In genomic region chr12:112891093-112892024, GRCh38 we compare ENCODE assay signal across 21 cellular contexts. TPM values are rescaled to one million over a fixed set of nuclear protein-coding genes. Genes with fewer than 3 reads are reported as not detected.
A peak's percentile ranks its signal among the peaks of the same experiment; 100 is the strongest.
DNase-seq lines count a peak whose midpoint lies in the region; ATAC-seq, FAIRE-seq and TF ChIP-seq lines count a peak whose summit lies in the region.
"Had no signal": no experiment of that assay in that cellular context is flagged by ENCODE, and none has a peak within 500 bp of the region (broad histone marks: within the 10 kb centered on the region; RNA-seq: fewer than 3 reads in every experiment).

No MANE protein-coding gene starts in this region.

- intact Hi-C loops in A673 (cut with micrococcal nuclease; ENCODE audit: unreplicated experiment) (no loop called here), K562 (cut with micrococcal nuclease) (no loop called here), left colon (cut with DNase I, micrococcal nuclease) (loop anchor here in 1 of 2 donors (10.0 kb wide), 1 partner anchor 143 kb away; no protein-coding TSS in a partner anchor), pancreas (cut with DNase I) (no loop called here), CD14-positive monocyte (cut with micrococcal nuclease) (no loop called here)

- TF ChIP-seq RAD21 in K562 (CRISPR knock-in tag; conservative IDR thresholded peaks at IDR 0.05 in 1 of 2, IDR thresholded peaks at IDR 0.05 in 1 of 2), result no peak

- no peak for TF ChIP-seq CTCF in A673 (conservative IDR thresholded peaks at IDR 0.05; ENCODE audit: low read depth, low read length)
- TF ChIP-seq CTCF in K562 (IDR thresholded peaks at IDR 0.05 in 2 of 3, conservative IDR thresholded peaks at IDR 0.05 in 1 of 3; ENCODE audit: insufficient read depth in 2 of 3, low read depth in 1 of 3, low read length in 3 of 3), result no peak
- no peak for TF ChIP-seq CTCF in pancreas (IDR thresholded peaks at IDR 0.05)
- no peak for TF ChIP-seq CTCF in CD14-positive monocyte (IDR thresholded peaks at IDR 0.05)

- H3K27ac Mint-ChIP-seq in CD14-positive monocyte, result no peak overlapping the region
- H3K27ac Mint-ChIP-seq: activated CD4-positive, alpha-beta T cell treated with anti-CD3 and anti-CD28 coated beads for 36 hours; activated CD8-positive, alpha-beta memory T cell treated with anti-CD3 and anti-CD28 coated beads, Interleukin-2, amount 10 ng/mL, durations not matched to agents 7 days and 5 days; activated naive CD8-positive, alpha-beta T cell; activated T-helper 1 cell treated with anti-CD3 and anti-CD28 coated beads, Interleukin-12 subunit alpha, Interleukin-12 subunit beta, Interleukin-2, Interleukin-4 antibody, amounts not matched to agents 30 ng/mL and 10 ng/mL and 1 ng/mL, durations not matched to agents 14 hours and 24 hours and 36 hours; CD4-positive, CD25-positive, alpha-beta regulatory T cell; stimulated activated effector memory CD8-positive, alpha-beta T cell treated with anti-CD3 and anti-CD28 coated beads, Interleukin-12 subunit alpha, Interleukin-12 subunit beta, amount 100 ng/mL, for 72 hours had no signal

- peaks cover 63% of the 10 kb centered on the region for H3K4me1 Mint-ChIP-seq in CD14-positive monocyte
- H3K4me1 Mint-ChIP-seq: activated CD4-positive, alpha-beta T cell treated with anti-CD3 and anti-CD28 coated beads for 36 hours; CD4-positive, CD25-positive, alpha-beta regulatory T cell had no signal

- H3K36me3 Mint-ChIP-seq in CD14-positive monocyte, result peaks cover 6 to 14% of the 10 kb centered on the region in 2 donors
- H3K36me3 Mint-ChIP-seq: activated CD8-positive, alpha-beta memory T cell treated with anti-CD3 and anti-CD28 coated beads, Interleukin-2, amount 10 ng/mL, durations not matched to agents 7 days and 5 days; activated naive CD8-positive, alpha-beta T cell; CD4-positive, CD25-positive, alpha-beta regulatory T cell; stimulated activated effector memory CD8-positive, alpha-beta T cell treated with anti-CD3 and anti-CD28 coated beads, Interleukin-12 subunit alpha, Interleukin-12 subunit beta, amount 100 ng/mL, for 72 hours had no signal

- H3K4me3 ChIP-seq in A673 (ENCODE audit: low read depth, low read length, poor library complexity, severe bottlenecking) (no peak overlapping the region), K562 (no peak overlapping the region), pancreas (no peak overlapping the region), H7 (ENCODE audit: insufficient read depth, low read depth, low read length) (no peak overlapping the region)
- H3K4me3 ChIP-seq: GM12878, lung had no signal

- H3K27me3 Mint-ChIP-seq in CD14-positive monocyte (ENCODE audit: low read depth in 3 of 3), result peaks cover 3 to 6% (median 3%) of the 10 kb centered on the region in 3 donors
- H3K27me3 Mint-ChIP-seq: activated CD4-positive, alpha-beta T cell treated with anti-CD3 and anti-CD28 coated beads for 36 hours had no signal

- H3K4me2 ChIP-seq in K562 (ENCODE audit: insufficient read depth, low read length), result no peak overlapping the region

- H3K27me3 ChIP-seq in A673 (replicated peaks; ENCODE audit: insufficient read depth, low read depth, low read length, poor library complexity), result no peaks in the 10 kb centered on the region
- H3K27me3 ChIP-seq in K562 (ENCODE audit: control insufficient read depth in 2 of 2, insufficient read depth in 2 of 2, low read length in 2 of 2), result peaks cover 0 to 2% of the 10 kb centered on the region in 2 experiments; a peak in 1 of 5 replicates
- H3K27me3 ChIP-seq in pancreas, result no peaks in the 10 kb centered on the region
- H3K27me3 ChIP-seq in H7 (ENCODE audit: control insufficient read depth, insufficient read depth, low read length), result no peaks in the 10 kb centered on the region

- H3K9me3 Mint-ChIP-seq in CD14-positive monocyte, result peaks cover 0 to 8% (median under 1%) of the 10 kb centered on the region in 7 donors
- H3K9me3 Mint-ChIP-seq: activated T-helper 1 cell treated with anti-CD3 and anti-CD28 coated beads, Interleukin-12 subunit alpha, Interleukin-12 subunit beta, Interleukin-2, Interleukin-4 antibody, amounts not matched to agents 30 ng/mL and 10 ng/mL and 1 ng/mL, durations not matched to agents 14 hours and 24 hours and 36 hours; stimulated activated effector memory CD8-positive, alpha-beta T cell treated with anti-CD3 and anti-CD28 coated beads, Interleukin-12 subunit alpha, Interleukin-12 subunit beta, amount 100 ng/mL, for 72 hours had no signal

- H3K9ac ChIP-seq in K562 (ENCODE audit: insufficient read depth in 1 of 2, low read depth in 2 of 2, low read length in 2 of 2), result no peak overlapping the region

- BruUV-seq in A673 (replicated peaks; lab: Mats Ljungman, UMichigan), result no TSS peak
- no TSS peak for BruUV-seq in K562 (replicated peaks; lab: Mats Ljungman, UMichigan)

- no peak overlapping the region for H3K4me3 Mint-ChIP-seq in CD14-positive monocyte
- H3K4me3 Mint-ChIP-seq: activated CD4-positive, alpha-beta T cell treated with anti-CD3 and anti-CD28 coated beads for 36 hours; activated CD8-positive, alpha-beta memory T cell treated with anti-CD3 and anti-CD28 coated beads, Interleukin-2, amount 10 ng/mL, durations not matched to agents 7 days and 5 days; activated naive CD8-positive, alpha-beta T cell; activated T-helper 1 cell treated with anti-CD3 and anti-CD28 coated beads, Interleukin-12 subunit alpha, Interleukin-12 subunit beta, Interleukin-2, Interleukin-4 antibody, amounts not matched to agents 30 ng/mL and 10 ng/mL and 1 ng/mL, durations not matched to agents 14 hours and 24 hours and 36 hours; CD4-positive, CD25-positive, alpha-beta regulatory T cell; stimulated activated effector memory CD8-positive, alpha-beta T cell treated with anti-CD3 and anti-CD28 coated beads, Interleukin-12 subunit alpha, Interleukin-12 subunit beta, amount 100 ng/mL, for 72 hours had no signal

- no peaks in the 10 kb centered on the region for H3K9me1 ChIP-seq in K562 (ENCODE audit: control insufficient read depth, insufficient read depth, low read length)

- H3K79me2 ChIP-seq in K562 (ENCODE audit: control insufficient read depth, insufficient read depth, low read length), result no peaks in the 10 kb centered on the region

- no peaks in the 10 kb centered on the region for H3K9me3 ChIP-seq in A673 (ENCODE audit: low read depth, low read length, poor library complexity, severe bottlenecking)
- H3K9me3 ChIP-seq in K562 (replicated peaks; ENCODE audit: control insufficient read depth, insufficient read depth, low read depth, low read length), result no peaks in the 10 kb centered on the region
- no peaks in the 10 kb centered on the region for H3K9me3 ChIP-seq in pancreas

- no peak for TF ChIP-seq POLR2A in K562 (conservative IDR thresholded peaks at IDR 0.05)

- H3K4me1 ChIP-seq in A673 (ENCODE audit: insufficient read depth, low read length, poor library complexity, severe bottlenecking) (peaks cover 9% of the 10 kb centered on the region), K562 (replicated peaks in 1 of 2; ENCODE audit: control insufficient read depth in 2 of 2, insufficient read depth in 2 of 2, low read length in 2 of 2) (no peaks in the 10 kb centered on the region), pancreas (no peaks in the 10 kb centered on the region)

- no peak for TF ChIP-seq EP300 in K562 (IDR thresholded peaks at IDR 0.05; ENCODE audit: low read length)

- DNase-seq in A673 (ENCODE audit: low spot score) (peak; percentile 28), NCI-H1092 (lab: John Stamatoyannopoulos, UW) (peak; percentile 38), K562 (ENCODE audit: extremely low read depth in 1 of 4, low spot score in 3 of 4) (no peak), left colon (no peak), pancreas (no peak), H7 (no peak), AML-193 (lab: John Stamatoyannopoulos, UW) (no peak), CD14-positive monocyte (ENCODE audit: low spot score) (no peak)
- DNase-seq: activated CD4-positive, alpha-beta T cell treated with anti-CD3 and anti-CD28 coated beads for 36 hours; activated CD8-positive, alpha-beta memory T cell treated with anti-CD3 and anti-CD28 coated beads, Interleukin-2, amount 10 ng/mL, durations not matched to agents 7 days and 5 days; CD4-positive, CD25-positive, alpha-beta regulatory T cell; NCI-H1436; NCI-H226; NK-92 treated with Interleukin-12 subunit alpha and Interleukin-12 subunit beta, amount 100 ng/mL, for 24 hours had no signal

- POLR2A ChIA-PET in A673 (lab: Charles Lee; ENCODE audit: low non-redundant PET), result no interaction called here
- POLR2A ChIA-PET in K562 (lab: Yijun Ruan, JAX), result no interaction called here

- H3K27ac ChIP-seq in A673 (ENCODE audit: low read depth, low read length, poor library complexity, severe bottlenecking), result peak overlapping the region; percentile 22
- no peak overlapping the region for H3K27ac ChIP-seq in K562 (ENCODE audit: extremely low read depth, low read depth, low read length)
- H3K27ac ChIP-seq in pancreas, result no peak overlapping the region

- H4K20me1 ChIP-seq in K562 (replicated peaks; ENCODE audit: control insufficient read depth, insufficient read depth, low read length), result no peaks in the 10 kb centered on the region; the same call in 1 of the 2 replicates

- in situ Hi-C loops in K562 (cut with MboI), result no loop called here

- ATAC-seq in K562 (no peak), left colon (peak; percentile 46), pancreas (no peak)
- ATAC-seq: activated CD4-positive, alpha-beta T cell treated with anti-CD3 and anti-CD28 coated beads for 36 hours; activated CD8-positive, alpha-beta memory T cell treated with anti-CD3 and anti-CD28 coated beads, Interleukin-2, amount 10 ng/mL, durations not matched to agents 7 days and 5 days; GM12878; stimulated activated effector memory CD8-positive, alpha-beta T cell treated with anti-CD3 and anti-CD28 coated beads, Interleukin-12 subunit alpha, Interleukin-12 subunit beta, amount 100 ng/mL, for 72 hours had no signal

- no peak overlapping the region for H2AFZ ChIP-seq in K562 (ENCODE audit: low read depth, low read length)

- FAIRE-seq in K562 (lab: Jason Lieb, UNC), result no peak
- FAIRE-seq in pancreas (lab: Jason Lieb, UNC), result no peak
- FAIRE-seq: colon, GM12878, GM19239 had no signal

- under 1% methylated on average over 6 of the region's 6 CpGs for WGBS in K562 (ENCODE audit: insufficient coverage, low coverage, missing lambda C conversion rate)
- 71 to 75% methylated on average over 6 of the region's 6 CpGs for WGBS in pancreas, 2 donors

- CTCF ChIA-PET in A673 (lab: Charles Lee) (interaction anchor here (0.7 kb wide), 1 partner anchor 316 kb away, joined by 3 read pairs; no protein-coding TSS in a partner anchor), K562 (lab: Yijun Ruan, JAX; ENCODE audit: low intra/inter-chr PET ratio) (no interaction called here)

- H3K36me3 ChIP-seq in A673 (ENCODE audit: insufficient read depth, low read length, poor library complexity, severe bottlenecking) (no peaks in the 10 kb centered on the region), K562 (ENCODE audit: control insufficient read depth, insufficient read depth, low read length) (no peaks in the 10 kb centered on the region), pancreas (no peaks in the 10 kb centered on the region), H7 (replicated peaks; ENCODE audit: control insufficient read depth, insufficient read depth, low read length) (no peaks in the 10 kb centered on the region)

RNA-seq across cellular contexts. Expression of gene OAS1, which starts 15.4 kb away (rescaled TPM):
- total RNA-seq in A673 (2021) (12.4 and 15.6 TPM in 2 replicates), K562 (2014; rRNA removed) (not detected in 2 replicates), K562 (2014; rRNA removed; fragmentation: Illumina TruSeq; extraction: Trizol) (not detected in 2 replicates), K562 (2015; rRNA removed; fragmentation: Illumina TruSeq; extraction: Trizol) (0.25 TPM in 1 of 2 replicates, not detected in the other), K562 (2021) (0.29 TPM in 1 of 2 replicates, not detected in the other), left colon (100 to 1,000 TPM in 1 of 2 donors, 10 to 100 TPM in 1; 97.4 to 104 TPM), pancreas (10 to 100 TPM in 1 of 6 donors, 1 to 10 TPM in 4, under 1 TPM in 1; 0.91 to 10.9 (median 3.0) TPM)
- total RNA-seq in K562 (2011; cell fraction: chromatin; rRNA removed; ENCODE audit: low replicate concordance), result not detected in 2 replicates
- total RNA-seq in K562 (2011; cell fraction: nucleolus; rRNA removed), result not detected in 2 replicates
- total RNA-seq in K562 (2011; cell fraction: nucleoplasm; rRNA removed), result not detected in 2 replicates
- polyA plus RNA-seq in K562 (2011; rRNA removed) (not detected in 2 replicates), K562 (2014; fragmentation: Illumina TruSeq; extraction: Trizol) (not detected in 2 replicates), K562 (2014; fragmentation: Nextera tagmentation; extraction: Ambion mirVana) (under 1 TPM in 1 of 2 experiments, not detected in 1; 0.06 TPM), K562 (2014; rRNA removed) (not detected in 2 replicates), pancreas (1 to 10 TPM; 3.0 to 4.0 TPM), CD14-positive monocyte (100 to 1,000 TPM; 237 TPM)
- not detected in 2 replicates for polyA plus RNA-seq in K562 (2011; cell fraction: cytosol; rRNA removed)
- polyA plus RNA-seq in K562 (2011; cell fraction: nucleus; rRNA removed), result not detected in 2 replicates
- polyA plus RNA-seq in K562 (2012), result 0.22 TPM in 1 of 2 replicates, not detected in the other
- not detected in 2 replicates for polyA minus RNA-seq in K562 (2011; rRNA and poly(A)+ RNA removed)
- polyA minus RNA-seq in K562 (2011; cell fraction: cytosol; rRNA and poly(A)+ RNA removed), result not detected in 2 replicates
- not detected in 2 replicates for polyA minus RNA-seq in K562 (2011; cell fraction: nucleus; rRNA and poly(A)+ RNA removed)
- 0.62 and 0.96 TPM in 2 replicates for total RNA-seq in H7 (2014; rRNA removed; shearing (Covaris generic))

RNA-seq across cellular contexts. Expression of gene OAS3, which starts 46.9 kb away (rescaled TPM):
- 36.9 and 42.6 TPM in 2 replicates for total RNA-seq in A673 (2021)
- 1.1 and 3.1 TPM in 2 replicates for total RNA-seq in K562 (2011; cell fraction: chromatin; rRNA removed; ENCODE audit: low replicate concordance)
- total RNA-seq in K562 (2011; cell fraction: nucleolus; rRNA removed), result 1.7 and 1.8 TPM in 2 replicates
- 1.5 and 2.1 TPM in 2 replicates for total RNA-seq in K562 (2011; cell fraction: nucleoplasm; rRNA removed)
- 1.3 and 1.9 TPM in 2 replicates for total RNA-seq in K562 (2014; rRNA removed)
- 0.69 and 0.77 TPM in 2 replicates for total RNA-seq in K562 (2014; rRNA removed; fragmentation: Illumina TruSeq; extraction: Trizol)
- total RNA-seq in K562 (2015; rRNA removed; fragmentation: Illumina TruSeq; extraction: Trizol), result 0.83 and 1.0 TPM in 2 replicates
- 1.9 and 4.3 TPM in 2 replicates for total RNA-seq in K562 (2021)
- polyA plus RNA-seq in K562 (2011; rRNA removed), result 0.67 and 0.91 TPM in 2 replicates
- polyA plus RNA-seq in K562 (2011; cell fraction: cytosol; rRNA removed), result 1.1 and 1.3 TPM in 2 replicates
- polyA plus RNA-seq in K562 (2011; cell fraction: nucleus; rRNA removed), result 0.87 and 1.5 TPM in 2 replicates
- 2.0 and 7.6 TPM in 2 replicates for polyA plus RNA-seq in K562 (2012)
- polyA plus RNA-seq in K562 (2014; fragmentation: Illumina TruSeq; extraction: Trizol), result 1.7 and 2.0 TPM in 2 replicates
- under 1 TPM; 0.21 to 0.39 TPM for polyA plus RNA-seq in K562 (2014; fragmentation: Nextera tagmentation; extraction: Ambion mirVana)
- 0.82 and 1.7 TPM in 2 replicates for polyA plus RNA-seq in K562 (2014; rRNA removed)
- polyA minus RNA-seq in K562 (2011; rRNA and poly(A)+ RNA removed), result 0.39 and 1.6 TPM in 2 replicates
- polyA minus RNA-seq in K562 (2011; cell fraction: cytosol; rRNA and poly(A)+ RNA removed), result 0.73 and 0.76 TPM in 2 replicates
- 1.00 and 1.5 TPM in 2 replicates for polyA minus RNA-seq in K562 (2011; cell fraction: nucleus; rRNA and poly(A)+ RNA removed)
- total RNA-seq in left colon, result 10 to 100 TPM; 12.9 to 27.2 TPM
- 1 to 10 TPM; 2.6 to 8.8 (median 4.6) TPM for total RNA-seq in pancreas
- 1 to 10 TPM; 1.7 to 2.3 TPM for polyA plus RNA-seq in pancreas
- total RNA-seq in H7 (2014; rRNA removed; shearing (Covaris generic)), result 0.21 and 3.6 TPM in 2 replicates
- 10 to 100 TPM; 22.0 to 41.9 TPM for polyA plus RNA-seq in CD14-positive monocyte

Comparison
In these comparisons a context has a peak if more than half of its experiments do, and no peak if none do; other contexts are left out.
1. DNase-seq: peak in A673 (single experiment) and NCI-H1092 (single experiment); none in K562 (0 of 4), left colon (0 of 2), pancreas (0 of 6), H7 (single experiment), AML-193 (0 of 2) and CD14-positive monocyte (single experiment).